In the genomic region with DNA sequence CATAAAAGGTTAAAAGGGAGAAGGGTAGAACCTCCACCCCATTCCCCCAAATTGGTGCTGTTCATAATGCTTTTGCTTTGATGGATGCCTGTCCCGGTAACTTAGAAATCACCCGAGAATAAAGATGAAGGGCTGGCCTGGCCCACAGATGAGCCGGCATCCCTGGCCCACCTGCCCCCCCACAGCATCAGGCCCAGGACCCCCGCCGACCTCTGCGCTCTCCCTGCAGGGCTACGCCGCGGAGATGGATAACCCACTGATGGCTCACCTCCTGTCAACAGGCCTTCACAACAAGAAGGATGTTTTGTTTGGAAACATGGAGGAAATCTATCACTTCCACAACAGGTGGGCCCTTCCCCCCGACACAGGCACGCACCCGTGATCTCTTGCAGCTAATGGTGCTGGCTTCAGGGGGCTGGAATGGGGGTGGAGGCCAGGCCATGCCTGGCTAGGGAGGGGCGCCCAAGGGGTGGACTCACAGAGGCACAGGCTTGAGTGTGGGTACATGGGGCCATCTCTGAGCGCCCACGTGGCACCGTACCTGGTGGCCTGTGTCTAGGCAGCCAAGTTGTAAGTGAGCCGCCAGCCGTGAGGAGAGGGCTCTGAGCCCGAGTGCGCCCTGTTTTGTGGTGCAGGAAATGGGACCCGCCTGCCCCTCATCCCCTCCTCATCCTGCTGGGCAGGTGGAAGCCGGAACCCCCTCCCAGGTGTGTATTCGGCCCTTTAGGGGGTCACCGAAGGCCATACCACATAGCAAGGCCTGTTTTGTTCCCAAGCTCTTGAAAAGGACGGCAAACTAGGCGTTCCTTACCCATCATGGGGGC, we compare ENCODE assay signal across 14 cellular contexts. TPM values are rescaled to one million over a fixed set of nuclear protein-coding genes. Genes with fewer than 3 reads are reported as not detected.
DNase-seq lines count a peak whose midpoint lies in the region; ATAC-seq and TF ChIP-seq lines count a peak whose summit lies in the region.
"Had no signal": no experiment of that assay in that cellular context is flagged by ENCODE, and none has a peak within 500 bp of the region (broad histone marks: within the 10 kb centered on the region; RNA-seq: fewer than 3 reads in every experiment).

No MANE protein-coding gene starts in this region.

- H3K36me3 Mint-ChIP-seq in chondrocyte (ENCODE audit: low read depth) = peaks cover 3% of the 10 kb centered on the region
- H3K36me3 Mint-ChIP-seq in type B pancreatic cell = peaks cover 3% of the 10 kb centered on the region

- H3K27ac Mint-ChIP-seq in chondrocyte (ENCODE audit: unreplicated experiment) (no peak overlapping the region), type B pancreatic cell (no peak overlapping the region)
- H3K27ac Mint-ChIP-seq: CD4-positive, alpha-beta T cell; GM23338 had no signal

- H3K27ac ChIP-seq in right cardiac atrium (ENCODE audit: low read length) = no peak overlapping the region
- H3K27ac ChIP-seq: A549 had no signal

- H3K27me3 ChIP-seq in right cardiac atrium (ENCODE audit: control insufficient read depth, insufficient read depth) = no peaks in the 10 kb centered on the region

- 84% methylated on average over 26 of the region's 26 CpGs for WGBS in right cardiac atrium

- H3K4me3 Mint-ChIP-seq in chondrocyte (ENCODE audit: unreplicated experiment) (no peak overlapping the region), type B pancreatic cell (no peak overlapping the region)
- H3K4me3 Mint-ChIP-seq: CD4-positive, alpha-beta T cell; GM23338 had no signal

- ATAC-seq in right cardiac atrium (no peak), Right ventricle myocardium superior (ENCODE audit: poor library complexity) (no peak), HG03354 (IDR thresholded peaks at IDR 0.05; ENCODE audit: poor library complexity, severe bottlenecking, unreplicated experiment) (no peak)
- ATAC-seq: A549, GM23338, HCT116 had no signal

- H3K27me3 Mint-ChIP-seq in chondrocyte (ENCODE audit: low read depth) (peaks cover 6% of the 10 kb centered on the region), type B pancreatic cell (no peaks in the 10 kb centered on the region)
- H3K27me3 Mint-ChIP-seq: CD4-positive, alpha-beta T cell had no signal

- H3K4me1 ChIP-seq in right cardiac atrium (ENCODE audit: control insufficient read depth, insufficient read depth, low read length) = peaks cover 2% of the 10 kb centered on the region

- H3K4me1 Mint-ChIP-seq in chondrocyte (ENCODE audit: low read depth) = no peaks in the 10 kb centered on the region
- peaks cover 6% of the 10 kb centered on the region for H3K4me1 Mint-ChIP-seq in type B pancreatic cell (ENCODE audit: unreplicated experiment)
- H3K4me1 Mint-ChIP-seq: GM23338 had no signal

- TF ChIP-seq CTCF in chondrocyte (IDR thresholded peaks at IDR 0.05) (no peak), type B pancreatic cell (conservative IDR thresholded peaks at IDR 0.05) (no peak)

- DNase-seq in right cardiac atrium (peak in 2 of 3 donors; percentile 36 to 40), Right ventricle myocardium superior (no peak), chondrocyte (ENCODE audit: low spot score) (peak; percentile 75), posterior vena cava (ENCODE audit: low spot score) (peak; percentile 78), type B pancreatic cell (ENCODE audit: extremely low spot score, unreplicated experiment) (no peak)
- DNase-seq in activated naive CD4-positive, alpha-beta T cell treated with anti-CD3 and anti-CD28 coated beads, Interleukin-2, amount 50 U/mL, for 16 hours = no peak
- DNase-seq: AML-193; Caco-2; CD4-positive, alpha-beta T cell had no signal

- no peaks in the 10 kb centered on the region for H3K9me3 ChIP-seq in right cardiac atrium (ENCODE audit: control insufficient read depth, low read length)
- H3K9me3 ChIP-seq: A549, Caco-2 had no signal

- H3K4me3 ChIP-seq in right cardiac atrium (ENCODE audit: low read length) = no peak overlapping the region
- H3K4me3 ChIP-seq: A549, GM23338 had no signal

- intact Hi-C loops in right cardiac atrium (cut with DNase I) = no loop called here
- intact Hi-C loops in Right ventricle myocardium superior (cut with DNase I) = no loop called here
- intact Hi-C loops in posterior vena cava (cut with DNase I) = no loop called here

- H3K9me3 Mint-ChIP-seq in chondrocyte (ENCODE audit: low read depth) (no peaks in the 10 kb centered on the region), type B pancreatic cell (no peaks in the 10 kb centered on the region)
- H3K9me3 Mint-ChIP-seq: CD4-positive, alpha-beta T cell; GM23338 had no signal

RNA-seq across cellular contexts. Expression of gene F7, which starts 23.2 kb away (rescaled TPM):
- total RNA-seq in right cardiac atrium (under 1 TPM; 0.24 to 0.64 (median 0.37) TPM), Right ventricle myocardium superior (0.08 TPM), chondrocyte (0.34 to 0.85 TPM (median 0.60 TPM) in 3 replicates), posterior vena cava (under 1 TPM in 1 of 2 donors, not detected in 1; 0.10 TPM), type B pancreatic cell (ENCODE audit: low replicate concordance) (3.0 and 5.3 TPM in 2 replicates)
- polyA plus RNA-seq in right cardiac atrium = not detected
- total RNA-seq: CD4-positive, alpha-beta T cell; HT-29 had no signal

RNA-seq across cellular contexts. Expression of gene F10, which starts 40.2 kb away (rescaled TPM):
- 10 to 100 TPM; 29.8 to 40.2 (median 34.4) TPM for total RNA-seq in right cardiac atrium
- polyA plus RNA-seq in right cardiac atrium = 44.9 TPM
- total RNA-seq in Right ventricle myocardium superior = 4.5 TPM
- total RNA-seq in chondrocyte = 1.9 to 2.0 TPM in 2 of 3 replicates, not detected in the other
- total RNA-seq in posterior vena cava = 10 to 100 TPM; 19.8 to 48.4 TPM
- total RNA-seq in type B pancreatic cell (ENCODE audit: low replicate concordance) = 34.4 and 53.6 TPM in 2 replicates
- total RNA-seq: CD4-positive, alpha-beta T cell; HT-29 had no signal

Comparison
In these comparisons a context has a peak if more than half of its experiments do, and no peak if none do; other contexts are left out.
1. DNase-seq: peak in right cardiac atrium (2 of 3), chondrocyte (single experiment) and posterior vena cava (single experiment); none in Right ventricle myocardium superior (single experiment), type B pancreatic cell (single experiment) and activated naive CD4-positive, alpha-beta T cell treated with anti-CD3 and anti-CD28 coated beads, Interleukin-2, amount 50 U/mL, for 16 hours (single experiment).